15 cellular contexts compared by ENCODE assay signal in the genomic region with DNA sequence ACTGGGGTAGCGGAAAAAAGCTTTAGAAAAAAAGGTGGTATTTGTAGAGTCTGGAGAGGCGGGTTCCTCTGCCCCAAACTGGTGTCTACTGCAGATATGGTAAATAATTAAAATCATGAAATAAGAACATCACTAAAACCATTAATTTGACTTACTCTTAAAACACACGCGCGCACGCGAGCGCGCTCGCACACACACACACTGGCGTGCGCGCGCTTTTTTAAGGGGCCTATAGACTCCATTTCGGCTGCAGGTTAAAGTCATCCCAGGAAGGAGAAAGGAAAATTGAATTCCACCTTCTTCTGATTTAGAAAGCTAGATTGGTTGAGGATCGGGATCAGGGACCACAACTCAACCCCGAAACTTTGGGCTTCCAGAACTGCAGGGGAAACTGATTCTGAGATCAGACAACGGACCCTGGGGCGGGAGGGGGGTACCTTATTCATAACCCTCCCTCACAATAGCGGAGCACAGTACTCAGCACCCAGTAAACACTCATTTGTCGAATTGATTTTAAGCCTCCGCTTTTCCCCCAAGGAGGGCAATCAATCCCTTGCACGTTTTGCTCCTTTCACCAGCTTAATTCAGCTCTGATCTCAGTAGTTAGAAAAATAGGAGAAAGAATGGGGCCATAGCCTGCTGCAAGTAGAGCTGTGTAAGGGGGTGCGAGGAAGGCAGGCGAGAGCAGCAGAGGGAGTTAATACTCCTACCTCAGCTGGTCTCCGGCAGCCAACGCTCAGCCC. TPM values are rescaled to one million over a fixed set of nuclear protein-coding genes. Genes with fewer than 3 reads are reported as not detected.
DNase-seq lines count a peak whose midpoint lies in the region; ATAC-seq, FAIRE-seq and TF ChIP-seq lines count a peak whose summit lies in the region.
"Had no signal": no experiment of that assay in that cellular context is flagged by ENCODE, and none has a peak within 500 bp of the region (broad histone marks: within the 10 kb centered on the region; RNA-seq: fewer than 3 reads in every experiment).

No MANE protein-coding gene starts in this region.

- no peaks in the 10 kb centered on the region for H3K9me3 ChIP-seq in heart left ventricle
- H3K9me3 ChIP-seq in upper lobe of left lung = no peaks in the 10 kb centered on the region

- peaks cover 93% of the 10 kb centered on the region for H3K27me3 Mint-ChIP-seq in neural crest cell (ENCODE audit: low read depth)

- DNase-seq in heart left ventricle (no peak), left cardiac atrium (no peak), head of caudate nucleus (peak in 35 of 42 donors; percentile 13 to 73 (median 39)), neural crest cell (ENCODE audit: low read depth, low spot score) (no peak), upper lobe of left lung (peak in 1 of 2 donors; percentile 56), GM12891 (ENCODE audit: insufficient read length, low spot score) (no peak)
- DNase-seq: activated T-cell treated with anti-CD3 and anti-CD28 coated beads, Interleukin-2, amount 50 U/mL, for 48 hours; DND-41; stimulated activated CD8-positive, alpha-beta memory T cell treated with anti-CD3 and anti-CD28 coated beads, Interleukin-4, amount 100 ng/mL, for 48 hours had no signal

- no peaks in the 10 kb centered on the region for H3K9me3 Mint-ChIP-seq in neural crest cell

- H3K27ac ChIP-seq in heart left ventricle (no peak overlapping the region), upper lobe of left lung (no peak overlapping the region)

- no peak for TF ChIP-seq POLR2A in heart left ventricle (IDR thresholded peaks at IDR 0.05)
- no peak for TF ChIP-seq POLR2A in upper lobe of left lung (IDR thresholded peaks at IDR 0.05)
- no peak for TF ChIP-seq POLR2A in GM12891 (IDR thresholded peaks at IDR 0.05; ENCODE audit: low read depth, low read length)

- intact Hi-C loops in heart left ventricle (cut with DNase I) = no loop called here
- intact Hi-C loops in left cardiac atrium (cut with DNase I) = no loop called here
- intact Hi-C loops in head of caudate nucleus (cut with DNase I) = no loop called here

- TF ChIP-seq CTCF in heart left ventricle (IDR thresholded peaks at IDR 0.05) = no peak
- no peak for TF ChIP-seq CTCF in neural crest cell (conservative IDR thresholded peaks at IDR 0.05)
- TF ChIP-seq CTCF in upper lobe of left lung (IDR thresholded peaks at IDR 0.05) = no peak

- ATAC-seq in heart left ventricle (no peak), left cardiac atrium (no peak), upper lobe of left lung (ENCODE audit: low FRiP score in 2 of 2) (no peak), GM19324 (IDR thresholded peaks at IDR 0.05; ENCODE audit: low FRiP score, unreplicated experiment) (no peak), HG02759 (IDR thresholded peaks at IDR 0.05; ENCODE audit: unreplicated experiment) (no peak)

- H3K27me3 ChIP-seq in heart left ventricle (peaks cover 12 to 70% (median 39%) of the 10 kb centered on the region in 9 donors), upper lobe of left lung (peaks cover 0 to 10% (median 4%) of the 10 kb centered on the region in 4 donors)

- H3K4me3 ChIP-seq in heart left ventricle = peak overlapping the region; percentile 23 to 58 (median 46)
- peak overlapping the region in 3 of 4 donors; percentile 35 to 46 (median 39) for H3K4me3 ChIP-seq in upper lobe of left lung

- peak overlapping the region; percentile 86 for H3K4me3 Mint-ChIP-seq in neural crest cell
- H3K4me3 Mint-ChIP-seq: IgD-negative memory B cell, memory B cell had no signal

- no peak overlapping the region for H3K27ac Mint-ChIP-seq in neural crest cell (ENCODE audit: unreplicated experiment)
- H3K27ac Mint-ChIP-seq: IgD-negative memory B cell, memory B cell had no signal

- 9 to 16% (median 14%) methylated on average over 27 of the region's 27 CpGs for WGBS in heart left ventricle, 4 donors
- WGBS in upper lobe of left lung, 2 donors = 14% methylated on average over 27 of the region's 27 CpGs

- FAIRE-seq in GM12891 (lab: Jason Lieb, UNC) = no peak

- no peaks in the 10 kb centered on the region for H3K36me3 Mint-ChIP-seq in neural crest cell (ENCODE audit: low read depth)
- H3K36me3 Mint-ChIP-seq: IgD-negative memory B cell had no signal

- H3K4me1 ChIP-seq in heart left ventricle = peaks cover 0 to 24% (median 8%) of the 10 kb centered on the region in 12 donors
- peaks cover 8 to 33% (median 11%) of the 10 kb centered on the region in 4 donors for H3K4me1 ChIP-seq in upper lobe of left lung

- TF ChIP-seq EP300 in upper lobe of left lung (IDR thresholded peaks at IDR 0.05) = no peak

- H3K4me1 Mint-ChIP-seq in neural crest cell = peaks cover 27% of the 10 kb centered on the region
- H3K4me1 Mint-ChIP-seq: IgD-negative memory B cell, memory B cell had no signal

- H3K36me3 ChIP-seq in heart left ventricle (no peaks in the 10 kb centered on the region), upper lobe of left lung (no peaks in the 10 kb centered on the region)

TF ChIP-seq in GM12891, 5 proteins besides CTCF, POLR2A, EP300 and RAD21:
- TF ChIP-seq POU2F2 (IDR thresholded peaks at IDR 0.05; ENCODE audit: low read depth, low read length) (no peak), TAF1 (IDR thresholded peaks at IDR 0.05; ENCODE audit: low read depth, low read length) (no peak), SPI1 (IDR thresholded peaks at IDR 0.05; ENCODE audit: low read depth, low read length) (no peak), PAX5 (IDR thresholded peaks at IDR 0.05; ENCODE audit: insufficient read depth, low read length, severe bottlenecking) (no peak), POLR2AphosphoS5 (IDR thresholded peaks at IDR 0.05; ENCODE audit: low read depth, low read length) (no peak)

RNA-seq across cellular contexts. Expression of gene LRRC3B, which starts 0.5 kb away (rescaled TPM):
- under 1 TPM in 6 of 9 donors, not detected in 3; 0.04 to 0.32 (median 0.24) TPM for total RNA-seq in heart left ventricle
- polyA plus RNA-seq in heart left ventricle = under 1 TPM in 1 of 2 donors, not detected in 1; 0.11 TPM
- under 1 TPM; 0.18 to 0.29 TPM for total RNA-seq in left cardiac atrium
- total RNA-seq in neural crest cell = 0.16 and 0.54 TPM in 2 replicates
- total RNA-seq in upper lobe of left lung = under 1 TPM in 1 of 6 donors, not detected in 5; 0.24 TPM
- polyA plus RNA-seq in GM12891 (2012; ENCODE audit: low read depth, missing spikeins) = not detected
- total RNA-seq: RPMI7951 had no signal
- polyA plus RNA-seq: AG04450, IgD-negative memory B cell had no signal

Comparison
In these comparisons a context has a peak if more than half of its experiments do, and no peak if none do; other contexts are left out.
1. DNase-seq: peak in head of caudate nucleus (35 of 42); none in heart left ventricle (0 of 5), left cardiac atrium (single experiment), neural crest cell (single experiment) and GM12891 (single experiment).